ENCODE assay signal across 8 cellular contexts in genomic region chr17:35588196-35588920, GRCh38. TPM values are rescaled to one million over a fixed set of nuclear protein-coding genes. Genes with fewer than 3 reads are reported as not detected.
DNase-seq lines count a peak whose midpoint lies in the region; ATAC-seq and TF ChIP-seq lines count a peak whose summit lies in the region.

No MANE protein-coding gene starts in this region.

- H3K27me3 ChIP-seq in GM06990 (replicated peaks; ENCODE audit: control insufficient read depth, insufficient read depth, low read length), result no peaks in the 10 kb centered on the region

- peak overlapping the region; percentile 95 for H3K4me3 Mint-ChIP-seq in dendritic cell treated with granulocyte-macrophage colony-stimulating factor and Interleukin-4, amounts not matched to agents 40 ng/mL and 50 ng/mL, for 4 days
- H3K4me3 Mint-ChIP-seq in natural killer cell treated with Interleukin-12 subunit alpha and Interleukin-12 subunit beta and Interleukin-15 and Interleukin-18, amount 100 ng/mL, for 72 hours, result peak overlapping the region; percentile 94

- intact Hi-C loops in dendritic cell treated with granulocyte-macrophage colony-stimulating factor and Interleukin-4, amounts not matched to agents 40 ng/mL and 50 ng/mL, for 4 days (cut with micrococcal nuclease), result no loop called here

- peak overlapping the region; percentile 95 for H3K4me3 ChIP-seq in GM06990 (replicated peaks; ENCODE audit: low read depth, low read length)

- no peak for DNase-seq in GM06990 (ENCODE audit: extremely low read depth, insufficient read length)
- peak; percentile 6 for DNase-seq in NCI-H82 treated with DMSO at 0.1 percent for 48 hours (lab: John Stamatoyannopoulos, UW; ENCODE audit: unreplicated experiment)
- no peak for DNase-seq in natural killer cell treated with Interleukin-12 subunit alpha and Interleukin-12 subunit beta and Interleukin-15 and Interleukin-18, amount 100 ng/mL, for 72 hours (ENCODE audit: low spot score)
- DNase-seq in inferior parietal cortex (ENCODE audit: extremely low spot score), result no peak
- no peak for DNase-seq in NCI-H2107 (lab: John Stamatoyannopoulos, UW)
- DNase-seq in GM20000 (ENCODE audit: low spot score), result no peak

- H3K36me3 ChIP-seq in GM06990 (ENCODE audit: control insufficient read depth, insufficient read depth, low read length), result no peaks in the 10 kb centered on the region

- TF ChIP-seq CTCF in GM06990 (IDR thresholded peaks at IDR 0.05; ENCODE audit: insufficient read depth, low read length, poor library complexity, severe bottlenecking) (no peak), GM20000 (IDR thresholded peaks at IDR 0.05; ENCODE audit: extremely low read depth, missing control alignments) (no peak)

- H3K27me3 Mint-ChIP-seq in dendritic cell treated with granulocyte-macrophage colony-stimulating factor and Interleukin-4, amounts not matched to agents 40 ng/mL and 50 ng/mL, for 4 days, result peaks cover 4% of the 10 kb centered on the region
- peaks cover 9 to 13% of the 10 kb centered on the region in 2 donors for H3K27me3 Mint-ChIP-seq in natural killer cell treated with Interleukin-12 subunit alpha and Interleukin-12 subunit beta and Interleukin-15 and Interleukin-18, amount 100 ng/mL, for 72 hours

- peaks cover 40% of the 10 kb centered on the region for H3K4me1 Mint-ChIP-seq in dendritic cell treated with granulocyte-macrophage colony-stimulating factor and Interleukin-4, amounts not matched to agents 40 ng/mL and 50 ng/mL, for 4 days (ENCODE audit: low read depth)
- peaks cover 29 to 31% of the 10 kb centered on the region in 2 donors for H3K4me1 Mint-ChIP-seq in natural killer cell treated with Interleukin-12 subunit alpha and Interleukin-12 subunit beta and Interleukin-15 and Interleukin-18, amount 100 ng/mL, for 72 hours (ENCODE audit: low read depth in 2 of 2)

- ATAC-seq in natural killer cell treated with Interleukin-12 subunit alpha and Interleukin-12 subunit beta and Interleukin-15 and Interleukin-18, amount 100 ng/mL, for 72 hours, result peak; percentile 46 to 64
- ATAC-seq in GM19455 (IDR thresholded peaks at IDR 0.05; ENCODE audit: unreplicated experiment), result no peak

- no peaks in the 10 kb centered on the region for H3K9me3 Mint-ChIP-seq in dendritic cell treated with granulocyte-macrophage colony-stimulating factor and Interleukin-4, amounts not matched to agents 40 ng/mL and 50 ng/mL, for 4 days
- H3K9me3 Mint-ChIP-seq in natural killer cell treated with Interleukin-12 subunit alpha and Interleukin-12 subunit beta and Interleukin-15 and Interleukin-18, amount 100 ng/mL, for 72 hours, result no peaks in the 10 kb centered on the region

- H3K36me3 Mint-ChIP-seq in dendritic cell treated with granulocyte-macrophage colony-stimulating factor and Interleukin-4, amounts not matched to agents 40 ng/mL and 50 ng/mL, for 4 days (ENCODE audit: low read depth), result peaks cover 10% of the 10 kb centered on the region
- peaks cover 6% of the 10 kb centered on the region for H3K36me3 Mint-ChIP-seq in natural killer cell treated with Interleukin-12 subunit alpha and Interleukin-12 subunit beta and Interleukin-15 and Interleukin-18, amount 100 ng/mL, for 72 hours

- H3K27ac Mint-ChIP-seq in dendritic cell treated with granulocyte-macrophage colony-stimulating factor and Interleukin-4, amounts not matched to agents 40 ng/mL and 50 ng/mL, for 4 days, result peak overlapping the region; percentile 97
- peak overlapping the region; percentile 95 to 98 for H3K27ac Mint-ChIP-seq in natural killer cell treated with Interleukin-12 subunit alpha and Interleukin-12 subunit beta and Interleukin-15 and Interleukin-18, amount 100 ng/mL, for 72 hours

RNA-seq across cellular contexts. Expression of gene AP2B1, which starts 1.2 kb away (rescaled TPM):
- 100 to 1,000 TPM; 158 to 171 TPM for total RNA-seq in natural killer cell treated with Interleukin-12 subunit alpha and Interleukin-12 subunit beta and Interleukin-15 and Interleukin-18, amount 100 ng/mL, for 72 hours

RNA-seq across cellular contexts. Expression of gene PEX12, which starts 10.0 kb away (rescaled TPM):
- 1 to 10 TPM; 3.5 to 4.5 TPM for total RNA-seq in natural killer cell treated with Interleukin-12 subunit alpha and Interleukin-12 subunit beta and Interleukin-15 and Interleukin-18, amount 100 ng/mL, for 72 hours

RNA-seq across cellular contexts. Expression of gene SLFN14, which starts 27.7 kb away (rescaled TPM):
- not detected for total RNA-seq in natural killer cell treated with Interleukin-12 subunit alpha and Interleukin-12 subunit beta and Interleukin-15 and Interleukin-18, amount 100 ng/mL, for 72 hours

RNA-seq across cellular contexts. Expression of gene SLFN12L, which starts 50.9 kb away (rescaled TPM):
- total RNA-seq in natural killer cell treated with Interleukin-12 subunit alpha and Interleukin-12 subunit beta and Interleukin-15 and Interleukin-18, amount 100 ng/mL, for 72 hours, result 10 to 100 TPM; 40.2 to 83.7 TPM
